Comparison of ENCODE assay signal across 8 cellular contexts in the genomic region with DNA sequence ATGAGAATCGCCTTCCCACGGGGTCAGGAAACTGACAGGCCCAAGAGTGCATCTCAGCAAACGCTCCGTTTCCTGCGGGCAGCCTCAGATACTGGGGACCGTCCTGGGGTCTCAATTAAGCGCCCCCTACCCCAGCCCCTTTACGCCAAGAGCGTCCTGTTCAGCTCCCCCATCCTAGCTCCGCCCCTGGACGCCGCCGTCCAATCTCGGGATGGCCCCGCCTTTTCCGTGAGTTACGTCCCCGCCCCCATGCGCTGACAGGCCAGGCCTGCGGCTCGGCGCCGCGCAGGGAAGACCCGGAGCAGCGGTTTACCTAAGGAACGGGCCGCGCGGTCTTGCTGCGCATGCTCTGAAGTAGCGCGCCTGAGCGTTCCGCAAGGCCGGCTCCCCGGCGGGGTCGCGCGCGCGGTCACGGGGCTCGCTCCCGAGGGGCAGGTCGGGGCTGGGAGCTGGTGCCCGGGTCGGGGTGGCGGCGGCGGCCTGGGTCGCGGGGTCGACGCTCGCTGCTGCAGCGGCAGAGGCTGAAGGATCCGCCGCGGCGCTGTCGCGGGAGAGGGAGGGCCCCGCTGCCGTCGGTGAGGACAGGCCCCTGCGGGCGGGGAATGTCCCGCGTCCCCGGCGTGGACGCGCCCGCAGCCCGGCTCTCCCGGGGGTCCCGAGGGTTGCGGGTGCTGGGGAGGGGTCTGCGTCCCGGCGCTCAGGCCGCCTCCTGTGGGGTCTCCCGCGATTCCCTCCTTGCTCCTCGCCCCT. TPM values are rescaled to one million over a fixed set of nuclear protein-coding genes. Genes with fewer than 3 reads are reported as not detected.
DNase-seq lines count a peak whose midpoint lies in the region; ATAC-seq lines count a peak whose summit lies in the region.

FLYWCH1 (plus strand) TSS at position 352 of the 750 bp plus-strand sequence. CDS start 17,755 bp downstream, outside the sequence.

- CTCF ChIA-PET in activated CD8-positive, alpha-beta memory T cell treated with anti-CD3 and anti-CD28 coated beads for 36 hours (lab: Charles Lee) = interaction anchor here (0.8 to 3.7 kb wide), 7 partner anchors 9 to 73 kb away, joined by 3 to 19 read pairs (median 4); partner anchors contain the start of gene FLYWCH2

- DNase-seq in COLO829 (ENCODE audit: low spot score) (peak; percentile 88), HT1080 (ENCODE audit: low read depth) (peak; percentile 93), NOMO-1 (lab: John Stamatoyannopoulos, UW; ENCODE audit: unreplicated experiment in 2 of 2) (peak; percentile 98), lung microvascular endothelial cell (ENCODE audit: low read depth in 2 of 2) (peak; percentile 99)
- DNase-seq in effector CD8-positive, alpha-beta T cell (lab: John Stamatoyannopoulos, UW) = peak; percentile 95
- DNase-seq in stimulated activated CD4-positive, alpha-beta T cell treated with anti-CD3 and anti-CD28 coated beads, TNF-alpha, amount 100 ng/mL, for 4 hours (ENCODE audit: low read depth in 3 of 3) = peak; percentile 98 to 99 (median 98)

- POLR2A ChIA-PET in activated CD8-positive, alpha-beta memory T cell treated with anti-CD3 and anti-CD28 coated beads for 36 hours (lab: Charles Lee) = interaction anchor here (0.6 to 1.6 kb wide), 6 partner anchors 9 to 229 kb away, joined by 3 to 5 read pairs (median 3); partner anchors contain the start of genes FLYWCH2 and KCTD5

- peak; percentile 91 for ATAC-seq in GM21367 (IDR thresholded peaks at IDR 0.05; ENCODE audit: unreplicated experiment)

RNA-seq across cellular contexts. Expression of gene FLYWCH1, which starts in this region (rescaled TPM):
- 21.0 and 25.8 TPM in 2 replicates for total RNA-seq in HT1080 (2014; rRNA removed; shearing (Covaris generic))
- 23.0 and 29.1 TPM in 2 replicates for polyA plus RNA-seq in HT1080 (2015; cell fraction: cytosol; rRNA removed)
- 117 and 143 TPM in 2 replicates for polyA plus RNA-seq in HT1080 (2015; cell fraction: nucleus; rRNA removed)
- total RNA-seq in activated CD8-positive, alpha-beta memory T cell treated with anti-CD3 and anti-CD28 coated beads for 36 hours = 10 to 100 TPM; 33.2 to 34.4 TPM
- total RNA-seq in lung microvascular endothelial cell = 17.7 and 17.9 TPM in 2 replicates

Comparison
In these comparisons a context has a peak if more than half of its experiments do, and no peak if none do; other contexts are left out.
1. Peak in every context shown above with its lines: DNase-seq and ATAC-seq.